ENCODE assay signal across 19 cellular contexts in the genomic region with DNA sequence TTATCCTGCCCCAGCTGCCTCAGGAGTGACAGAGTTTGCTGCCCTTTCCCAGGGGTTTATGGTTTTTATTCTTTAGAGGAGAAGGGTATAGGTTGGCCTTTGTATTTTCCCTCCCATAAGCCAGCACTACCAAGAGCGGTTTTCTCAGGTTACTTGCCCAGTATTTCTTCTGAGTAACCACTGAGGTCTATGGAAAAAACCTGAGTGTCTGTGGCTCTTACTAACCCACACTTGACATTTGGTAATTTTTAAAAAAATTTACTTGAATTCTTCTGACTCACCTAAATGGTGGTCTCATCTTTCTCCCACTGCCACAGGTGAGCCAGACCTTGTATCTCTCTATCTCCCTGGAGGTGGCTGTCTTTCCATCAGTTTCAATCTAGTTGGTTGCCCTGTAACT. TPM values are rescaled to one million over a fixed set of nuclear protein-coding genes. Genes with fewer than 3 reads are reported as not detected.
A peak's percentile ranks its signal among the peaks of the same experiment; 100 is the strongest.
DNase-seq lines count a peak whose midpoint lies in the region; ATAC-seq and TF ChIP-seq lines count a peak whose summit lies in the region.
"Had no signal": no experiment of that assay in that cellular context is flagged by ENCODE, and none has a peak within 500 bp of the region (broad histone marks: within the 10 kb centered on the region; RNA-seq: fewer than 3 reads in every experiment).

No MANE protein-coding gene starts in this region.

- H3K9me3 ChIP-seq in left ventricle myocardium inferior (replicated peaks), result no peaks in the 10 kb centered on the region
- H3K9me3 ChIP-seq in naive thymus-derived CD4-positive, alpha-beta T cell (ENCODE audit: control insufficient read depth in 2 of 3, low read length in 3 of 3), result no peaks in the 10 kb centered on the region
- H3K9me3 ChIP-seq: esophagus muscularis mucosa, heart right ventricle, ovary, SK-N-SH had no signal

- intact Hi-C loops in left ventricle myocardium inferior (cut with micrococcal nuclease) (no loop called here), Right ventricle myocardium inferior (cut with DNase I) (no loop called here)
- intact Hi-C loops in activated CD4-positive, alpha-beta memory T cell treated with anti-CD3 and anti-CD28 coated beads for 36 hours (cut with micrococcal nuclease), result loop anchor here (1.0 to 10.0 kb wide), 3 partner anchors 17 to 1054 kb away; no protein-coding TSS in a partner anchor
- intact Hi-C loops in naive thymus-derived CD4-positive, alpha-beta T cell (cut with micrococcal nuclease), result no loop called here

- H3K4me3 Mint-ChIP-seq in activated CD4-positive, alpha-beta memory T cell treated with anti-CD3 and anti-CD28 coated beads for 36 hours, result no peak overlapping the region
- H3K4me3 Mint-ChIP-seq in naive thymus-derived CD4-positive, alpha-beta T cell, result peak overlapping the region in 8 of 10 donors; percentile 29 to 100 (median 63)
- H3K4me3 Mint-ChIP-seq: brain; dendritic cell treated with granulocyte-macrophage colony-stimulating factor and Interleukin-4, amounts not matched to agents 40 ng/mL and 50 ng/mL, for 4 days had no signal

- POLR2A ChIA-PET in activated CD4-positive, alpha-beta memory T cell treated with anti-CD3 and anti-CD28 coated beads for 36 hours (lab: Charles Lee), result interaction anchor here (0.6 kb wide), 1 partner anchor 55 kb away, joined by 3 read pairs; no protein-coding TSS in a partner anchor
- POLR2A ChIA-PET in naive thymus-derived CD4-positive, alpha-beta T cell (lab: Charles Lee), result interaction anchor here (1.0 to 25.4 kb wide), 5 partner anchors 9 to 41 kb away, joined by 3 to 531 read pairs (median 9); a partner anchor contains a TSS

- peaks cover 100% of the 10 kb centered on the region for H3K4me1 ChIP-seq in left ventricle myocardium inferior
- H3K4me1 ChIP-seq in naive thymus-derived CD4-positive, alpha-beta T cell (ENCODE audit: control insufficient read depth in 2 of 2, insufficient read depth in 2 of 2, low read length in 2 of 2), result peaks cover 58 to 79% of the 10 kb centered on the region in 2 donors

- DNase-seq in left ventricle myocardium inferior, result no peak
- no peak for DNase-seq in Right ventricle myocardium inferior (ENCODE audit: missing footprints)
- no peak for DNase-seq in activated CD4-positive, alpha-beta memory T cell treated with anti-CD3 and anti-CD28 coated beads for 36 hours
- DNase-seq in naive thymus-derived CD4-positive, alpha-beta T cell, result peak in 1 of 9 donors; percentile 47
- DNase-seq in epidermal melanocyte (ENCODE audit: insufficient read length, low spot score), result no peak
- no peak for DNase-seq in activated effector memory CD4-positive, alpha-beta T cell treated with Interleukin-2 at 50 U/mL for 16 hours
- DNase-seq: DMS 273 treated with DMSO at 0.1 percent for 48 hours; heart right ventricle; NCI-H187; NCI-H524; OCI-M1; ovary; SK-N-SH; stimulated activated naive CD4-positive, alpha-beta T cell had no signal

- no peaks in the 10 kb centered on the region for H3K27me3 Mint-ChIP-seq in activated CD4-positive, alpha-beta memory T cell treated with anti-CD3 and anti-CD28 coated beads for 36 hours
- no peaks in the 10 kb centered on the region for H3K27me3 Mint-ChIP-seq in naive thymus-derived CD4-positive, alpha-beta T cell
- H3K27me3 Mint-ChIP-seq: dendritic cell treated with granulocyte-macrophage colony-stimulating factor and Interleukin-4, amounts not matched to agents 40 ng/mL and 50 ng/mL, for 4 days had no signal

- H3K4me1 Mint-ChIP-seq in activated CD4-positive, alpha-beta memory T cell treated with anti-CD3 and anti-CD28 coated beads for 36 hours (ENCODE audit: low read depth), result peaks cover 86% of the 10 kb centered on the region
- H3K4me1 Mint-ChIP-seq in naive thymus-derived CD4-positive, alpha-beta T cell, result peaks cover 51 to 94% (median 87%) of the 10 kb centered on the region in 7 donors

- H3K36me3 Mint-ChIP-seq in activated CD4-positive, alpha-beta memory T cell treated with anti-CD3 and anti-CD28 coated beads for 36 hours, result peaks cover 45% of the 10 kb centered on the region
- H3K36me3 Mint-ChIP-seq in naive thymus-derived CD4-positive, alpha-beta T cell, result peaks cover 4 to 47% (median 27%) of the 10 kb centered on the region in 5 donors

- no peak overlapping the region for H3K4me3 ChIP-seq in left ventricle myocardium inferior
- no peak overlapping the region for H3K4me3 ChIP-seq in naive thymus-derived CD4-positive, alpha-beta T cell (ENCODE audit: low read length)
- H3K4me3 ChIP-seq: esophagus muscularis mucosa, heart right ventricle, ovary, smooth muscle cell had no signal

- H3K36me3 ChIP-seq in left ventricle myocardium inferior, result peaks cover 42% of the 10 kb centered on the region
- H3K36me3 ChIP-seq in naive thymus-derived CD4-positive, alpha-beta T cell (ENCODE audit: control insufficient read depth in 2 of 3, insufficient read depth in 3 of 3, low read length in 3 of 3), result peaks cover 0 to 29% (median 10%) of the 10 kb centered on the region in 3 experiments
- H3K36me3 ChIP-seq: ovary had no signal

- peak overlapping the region; percentile 93 for H3K27ac Mint-ChIP-seq in activated CD4-positive, alpha-beta memory T cell treated with anti-CD3 and anti-CD28 coated beads for 36 hours
- peak overlapping the region; percentile 93 to 98 (median 95) for H3K27ac Mint-ChIP-seq in naive thymus-derived CD4-positive, alpha-beta T cell
- H3K27ac Mint-ChIP-seq: brain; dendritic cell treated with granulocyte-macrophage colony-stimulating factor and Interleukin-4, amounts not matched to agents 40 ng/mL and 50 ng/mL, for 4 days had no signal

- CTCF ChIA-PET in activated CD4-positive, alpha-beta memory T cell treated with anti-CD3 and anti-CD28 coated beads for 36 hours (lab: Charles Lee), result interaction anchor here (0.6 to 7.8 kb wide), 2 partner anchors 9 to 57 kb away, joined by 3 to 58 read pairs; no protein-coding TSS in a partner anchor
- CTCF ChIA-PET in naive thymus-derived CD4-positive, alpha-beta T cell (lab: Charles Lee), result interaction anchor here (0.6 to 27.4 kb wide), 6 partner anchors 9 to 453 kb away, joined by 3 to 317 read pairs (median 5); a partner anchor contains a TSS

- TF ChIP-seq CTCF in left ventricle myocardium inferior (IDR thresholded peaks at IDR 0.05; ENCODE audit: borderline replicate concordance), result no peak

- H3K27ac ChIP-seq in left ventricle myocardium inferior (replicated peaks), result peak overlapping the region; percentile 99
- peak overlapping the region; percentile 83 for H3K27ac ChIP-seq in naive thymus-derived CD4-positive, alpha-beta T cell (ENCODE audit: low read depth, low read length)
- H3K27ac ChIP-seq: esophagus muscularis mucosa, ovary had no signal

- H3K27me3 ChIP-seq in left ventricle myocardium inferior (ENCODE audit: low read depth), result no peaks in the 10 kb centered on the region
- no peaks in the 10 kb centered on the region for H3K27me3 ChIP-seq in naive thymus-derived CD4-positive, alpha-beta T cell (ENCODE audit: control insufficient read depth in 2 of 2, insufficient read depth in 2 of 2, low read length in 2 of 2)
- H3K27me3 ChIP-seq: esophagus muscularis mucosa, heart right ventricle, ovary had no signal

- ATAC-seq in Right ventricle myocardium inferior (no peak), GM21360 (IDR thresholded peaks at IDR 0.05; ENCODE audit: unreplicated experiment) (no peak)
- no peak for ATAC-seq in naive thymus-derived CD4-positive, alpha-beta T cell
- ATAC-seq: heart right ventricle had no signal

- no peaks in the 10 kb centered on the region for H3K9me3 Mint-ChIP-seq in activated CD4-positive, alpha-beta memory T cell treated with anti-CD3 and anti-CD28 coated beads for 36 hours
- no peaks in the 10 kb centered on the region for H3K9me3 Mint-ChIP-seq in naive thymus-derived CD4-positive, alpha-beta T cell
- H3K9me3 Mint-ChIP-seq: brain; dendritic cell treated with granulocyte-macrophage colony-stimulating factor and Interleukin-4, amounts not matched to agents 40 ng/mL and 50 ng/mL, for 4 days had no signal

RNA-seq across cellular contexts. Expression of a gene that starts 6.0 kb away (rescaled TPM):
- 44.2 TPM for total RNA-seq in left ventricle myocardium inferior
- total RNA-seq in Right ventricle myocardium inferior, result 33.7 TPM
- 10 to 100 TPM; 62.8 to 63.8 TPM for total RNA-seq in activated CD4-positive, alpha-beta memory T cell treated with anti-CD3 and anti-CD28 coated beads for 36 hours
- total RNA-seq in naive thymus-derived CD4-positive, alpha-beta T cell, result 100 to 1,000 TPM; 112 to 248 (median 207) TPM
- polyA plus RNA-seq in naive thymus-derived CD4-positive, alpha-beta T cell, result 10 to 100 TPM; 29.3 to 31.1 TPM

RNA-seq across cellular contexts. Expression of a gene that starts 25.2 kb away (rescaled TPM):
- 35.5 TPM for total RNA-seq in left ventricle myocardium inferior
- total RNA-seq in Right ventricle myocardium inferior, result 43.8 TPM
- 1 to 10 TPM; 8.0 to 8.7 TPM for total RNA-seq in activated CD4-positive, alpha-beta memory T cell treated with anti-CD3 and anti-CD28 coated beads for 36 hours
- total RNA-seq in naive thymus-derived CD4-positive, alpha-beta T cell, result 10 to 100 TPM in 2 of 5 experiments, 1 to 10 TPM in 3; 8.5 to 16.8 (median 9.9) TPM
- 10 to 100 TPM in 1 of 2 donors, 1 to 10 TPM in 1; 6.8 to 15.6 TPM for polyA plus RNA-seq in naive thymus-derived CD4-positive, alpha-beta T cell

RNA-seq across cellular contexts. Expression of a gene that starts 34.4 kb away (rescaled TPM):
- total RNA-seq in left ventricle myocardium inferior, result 0.14 TPM
- 0.41 TPM for total RNA-seq in Right ventricle myocardium inferior
- under 1 TPM; 0.27 to 0.59 TPM for total RNA-seq in activated CD4-positive, alpha-beta memory T cell treated with anti-CD3 and anti-CD28 coated beads for 36 hours
- total RNA-seq in naive thymus-derived CD4-positive, alpha-beta T cell, result not detected
- polyA plus RNA-seq in naive thymus-derived CD4-positive, alpha-beta T cell, result under 1 TPM; 0.11 to 0.29 TPM

RNA-seq across cellular contexts. Expression of a gene that starts 40.4 kb away (rescaled TPM):
- total RNA-seq in left ventricle myocardium inferior (13.6 TPM), Right ventricle myocardium inferior (12.4 TPM)
- 10 to 100 TPM; 20.6 to 22.2 TPM for total RNA-seq in activated CD4-positive, alpha-beta memory T cell treated with anti-CD3 and anti-CD28 coated beads for 36 hours
- 10 to 100 TPM; 31.4 to 50.3 (median 34.8) TPM for total RNA-seq in naive thymus-derived CD4-positive, alpha-beta T cell
- 10 to 100 TPM; 22.1 to 35.6 TPM for polyA plus RNA-seq in naive thymus-derived CD4-positive, alpha-beta T cell

RNA-seq across cellular contexts. Expression of a gene that starts 40.5 kb away (rescaled TPM):
- 25.6 TPM for total RNA-seq in left ventricle myocardium inferior
- total RNA-seq in Right ventricle myocardium inferior, result 28.9 TPM
- 10 to 100 TPM; 60.4 to 62.8 TPM for total RNA-seq in activated CD4-positive, alpha-beta memory T cell treated with anti-CD3 and anti-CD28 coated beads for 36 hours
- 10 to 100 TPM; 60.8 to 95.1 (median 89.4) TPM for total RNA-seq in naive thymus-derived CD4-positive, alpha-beta T cell
- polyA plus RNA-seq in naive thymus-derived CD4-positive, alpha-beta T cell, result 10 to 100 TPM; 42.5 to 47.6 TPM
